Comparison of ENCODE assay signal across 1 cellular context in genomic region chr1:31815752-31816484, GRCh38.
TF ChIP-seq lines count a peak whose summit lies in the region.

TSS of gene SPOCD1 (minus strand) at chr1:31816022. CDS start at chr1:31815333, 689 bp downstream.

TF ChIP-seq in HepG2, 621 proteins besides CTCF, POLR2A, EP300 and RAD21 (continued from another document and continues in another):
- TF ChIP-seq FOXP1 (IDR thresholded peaks at IDR 0.05): no peak
- TF ChIP-seq FOXP1 (CRISPR knock-in tag; IDR thresholded peaks at IDR 0.05): no peak
- TF ChIP-seq ZNF354B (CRISPR knock-in tag; IDR thresholded peaks at IDR 0.05): no peak
- TF ChIP-seq ATF3 (CRISPR knock-in tag; IDR thresholded peaks at IDR 0.05): no peak
- peak; percentile 75; the same call in 1 of the 2 replicates for TF ChIP-seq ZNF34 (CRISPR knock-in tag; IDR thresholded peaks at IDR 0.05; ENCODE audit: borderline replicate concordance)
- TF ChIP-seq RNF2 (conservative IDR thresholded peaks at IDR 0.05; ENCODE audit: low read depth): no peak
- TF ChIP-seq ZSCAN9 (CRISPR knock-in tag; IDR thresholded peaks at IDR 0.05; ENCODE audit: borderline replicate concordance): no peak
- TF ChIP-seq CHCHD3 (CRISPR knock-in tag; IDR thresholded peaks at IDR 0.05): no peak
- no peak for TF ChIP-seq POGK (CRISPR knock-in tag; conservative IDR thresholded peaks at IDR 0.05)
- peak; percentile 40; the same call in 1 of the 2 replicates for TF ChIP-seq SMAD3 (CRISPR knock-in tag; IDR thresholded peaks at IDR 0.05)
- TF ChIP-seq CSRNP2 (CRISPR knock-in tag; conservative IDR thresholded peaks at IDR 0.05; ENCODE audit: low read depth): no peak
- TF ChIP-seq ZNF740 (CRISPR knock-in tag; IDR thresholded peaks at IDR 0.05): no peak
- TF ChIP-seq TP53 (CRISPR knock-in tag; conservative IDR thresholded peaks at IDR 0.05): no peak
- TF ChIP-seq FOXP4 (CRISPR knock-in tag; IDR thresholded peaks at IDR 0.05): no peak; the same call in 1 of the 2 replicates
- no peak for TF ChIP-seq ZNF644 (CRISPR knock-in tag; IDR thresholded peaks at IDR 0.05; ENCODE audit: low read depth)
- TF ChIP-seq ZNF326 (CRISPR knock-in tag; IDR thresholded peaks at IDR 0.05; ENCODE audit: borderline replicate concordance): no peak
- TF ChIP-seq ZC3H4 (CRISPR knock-in tag; IDR thresholded peaks at IDR 0.05; ENCODE audit: borderline replicate concordance): no peak
- no peak for TF ChIP-seq ZNF484 (CRISPR knock-in tag; IDR thresholded peaks at IDR 0.05; ENCODE audit: borderline replicate concordance, low read depth)
- no peak for TF ChIP-seq THRA (CRISPR knock-in tag; IDR thresholded peaks at IDR 0.05; ENCODE audit: borderline replicate concordance)
- no peak for TF ChIP-seq FOXJ3 (CRISPR knock-in tag; IDR thresholded peaks at IDR 0.05; ENCODE audit: borderline replicate concordance)
- no peak for TF ChIP-seq AKAP8 (CRISPR knock-in tag; IDR thresholded peaks at IDR 0.05)
- TF ChIP-seq ZFP82 (CRISPR knock-in tag; IDR thresholded peaks at IDR 0.05; ENCODE audit: borderline replicate concordance): no peak
- TF ChIP-seq DNMT3B (CRISPR knock-in tag; conservative IDR thresholded peaks at IDR 0.05): no peak
- TF ChIP-seq CHD2 (IDR thresholded peaks at IDR 0.05; ENCODE audit: low read depth, low read length): no peak
- no peak for TF ChIP-seq SNAPC2 (CRISPR knock-in tag; IDR thresholded peaks at IDR 0.05)
- no peak for TF ChIP-seq SATB2 (CRISPR knock-in tag; IDR thresholded peaks at IDR 0.05)
- TF ChIP-seq ZNF607 (CRISPR knock-in tag; IDR thresholded peaks at IDR 0.05; ENCODE audit: borderline replicate concordance): no peak
- no peak for TF ChIP-seq ATRX (CRISPR knock-in tag; IDR thresholded peaks at IDR 0.05; ENCODE audit: borderline replicate concordance)
- no peak for TF ChIP-seq ZNF597 (CRISPR knock-in tag; IDR thresholded peaks at IDR 0.05)
- TF ChIP-seq ARNT (IDR thresholded peaks at IDR 0.05): no peak
- no peak for TF ChIP-seq ZNF282 (IDR thresholded peaks at IDR 0.05; ENCODE audit: partially characterized antibody)
- TF ChIP-seq ZNF543 (CRISPR knock-in tag; IDR thresholded peaks at IDR 0.05): no peak
- TF ChIP-seq ATM (IDR thresholded peaks at IDR 0.05; ENCODE audit: borderline replicate concordance): no peak
- no peak for TF ChIP-seq ZNF678 (CRISPR knock-in tag; IDR thresholded peaks at IDR 0.05)
- TF ChIP-seq NR2F1 (CRISPR knock-in tag; IDR thresholded peaks at IDR 0.05): no peak
- TF ChIP-seq HOMEZ (CRISPR knock-in tag; IDR thresholded peaks at IDR 0.05; ENCODE audit: low read depth): peak; percentile 40; the same call in 1 of the 2 replicates
- no peak for TF ChIP-seq ZNF503 (CRISPR knock-in tag; IDR thresholded peaks at IDR 0.05)
- TF ChIP-seq ZNF446 (CRISPR knock-in tag; IDR thresholded peaks at IDR 0.05): no peak
- TF ChIP-seq GZF1 (CRISPR knock-in tag; IDR thresholded peaks at IDR 0.05): 0 out of 2 replicates have a peak, but pooled peaks have one; percentile 28
- TF ChIP-seq FUBP1 (CRISPR knock-in tag; IDR thresholded peaks at IDR 0.05; ENCODE audit: borderline replicate concordance): no peak
- TF ChIP-seq SRF (IDR thresholded peaks at IDR 0.05; ENCODE audit: low read depth, low read length): no peak
- TF ChIP-seq GFI1 (CRISPR knock-in tag; IDR thresholded peaks at IDR 0.05; ENCODE audit: borderline replicate concordance): no peak
- TF ChIP-seq ZNF512B (CRISPR knock-in tag; IDR thresholded peaks at IDR 0.05; ENCODE audit: borderline replicate concordance): peak; percentile 61; the same call in 1 of the 2 replicates
- peak; percentile 45; the same call in 1 of the 2 replicates for TF ChIP-seq ZNF770 (CRISPR knock-in tag; IDR thresholded peaks at IDR 0.05)
- TF ChIP-seq ZNF816 (CRISPR knock-in tag; IDR thresholded peaks at IDR 0.05; ENCODE audit: borderline replicate concordance): no peak
